8 cellular contexts compared by ENCODE assay signal in genomic region chr3:9397331-9397910, GRCh38. TPM values are rescaled to one million over a fixed set of nuclear protein-coding genes. Genes with fewer than 3 reads are reported as not detected.
DNase-seq lines count a peak whose midpoint lies in the region; ATAC-seq and TF ChIP-seq lines count a peak whose summit lies in the region.

Gene SETD5, plus strand, starts transcription at chr3:9397615. Its CDS starts 31,324 bp downstream, at chr3:9428939.

- peaks cover 58 to 68% (median 63%) of the 10 kb centered on the region in 3 donors for H3K4me1 Mint-ChIP-seq in naive B cell
- peaks cover 67% of the 10 kb centered on the region for H3K4me1 Mint-ChIP-seq in stimulated activated memory B cell treated with anti-CD40 and anti-IgM and Interleukin-4, amounts not matched to agents 10 μg/mL and 1 μg/mL and 100 μg/mL, for 72 hours

- H3F3A ChIP-seq in DOHH2 (ENCODE audit: control insufficient read depth, insufficient read depth) = peaks cover 7% of the 10 kb centered on the region; the same call in 1 of the 2 replicates
- peaks cover 68% of the 10 kb centered on the region for H3F3A ChIP-seq in GM23248 (ENCODE audit: insufficient read depth)

- H3K27ac ChIP-seq in DOHH2 (ENCODE audit: low read depth, low read length) (peak within 1 kb of the TSS; percentile 85), GM23248 (peak within 1 kb of the TSS; percentile 99), Karpas-422 (ENCODE audit: low read length) (peak within 1 kb of the TSS; percentile 87)

- H3K4me3 Mint-ChIP-seq in naive B cell = peak within 1 kb of the TSS; percentile 95 to 100 (median 99)
- peak within 1 kb of the TSS; percentile 98 for H3K4me3 Mint-ChIP-seq in stimulated activated memory B cell treated with anti-CD40 and anti-IgM and Interleukin-4, amounts not matched to agents 10 μg/mL and 1 μg/mL and 100 μg/mL, for 72 hours

- TF ChIP-seq CTCF in DOHH2 (IDR thresholded peaks at IDR 0.05; ENCODE audit: low read depth, low read length, poor library complexity, severe bottlenecking) = no peak

- H3K4me2 ChIP-seq in DOHH2 (ENCODE audit: low read length) (peak within 1 kb of the TSS; percentile 87), GM23248 (ENCODE audit: unreplicated experiment) (peak within 1 kb of the TSS; percentile 86), Karpas-422 (ENCODE audit: low read depth, low read length, poor library complexity, severe bottlenecking) (peak within 1 kb of the TSS; percentile 94)

- 0 to 3% methylated on average over 8 to 44 of the region's 64 CpGs for WGBS in GM23248 (ENCODE audit: low coverage in 1 of 2, low lambda C conversion rate in 2 of 2, missing lambda C conversion rate in 2 of 2), 2 experiments

- peaks cover 0 to 8% of the 10 kb centered on the region in 2 donors for H3K36me3 Mint-ChIP-seq in naive B cell
- H3K36me3 Mint-ChIP-seq in stimulated activated memory B cell treated with anti-CD40 and anti-IgM and Interleukin-4, amounts not matched to agents 10 μg/mL and 1 μg/mL and 100 μg/mL, for 72 hours = peaks cover 33% of the 10 kb centered on the region

- peak within 1 kb of the TSS; percentile 92 for H3K4me3 ChIP-seq in DOHH2 (ENCODE audit: low read length)
- peak within 1 kb of the TSS; percentile 95 for H3K4me3 ChIP-seq in GM23248
- H3K4me3 ChIP-seq in Karpas-422 (ENCODE audit: low read length) = peak within 1 kb of the TSS; percentile 96

- ATAC-seq in naive B cell (ENCODE audit: low read depth in 2 of 2) = peak; percentile 66 to 67
- ATAC-seq in stimulated activated memory B cell treated with anti-CD40 and anti-IgM and Interleukin-4, amounts not matched to agents 10 μg/mL and 1 μg/mL and 100 μg/mL, for 72 hours = peak; percentile 87

- DNase-seq in GM23248 = peak; percentile 99
- DNase-seq in Karpas-422 = peak; percentile 99
- peak; percentile 96 for DNase-seq in RPMI7951 (ENCODE audit: low read depth)
- peak; percentile 99 to 100 for DNase-seq in activated T-helper 1 cell treated with anti-CD3 and anti-CD28 coated beads, Interleukin-2, amount 50 U/mL, for 16 hours (ENCODE audit: low read depth in 1 of 2, low spot score in 1 of 2)
- DNase-seq in fibroblast of gingiva (ENCODE audit: low read depth) = peak; percentile 98
- peak; percentile 99 for DNase-seq in naive B cell

- peak within 1 kb of the TSS; percentile 99 to 100 (median 99) for H3K27ac Mint-ChIP-seq in naive B cell
- H3K27ac Mint-ChIP-seq in stimulated activated memory B cell treated with anti-CD40 and anti-IgM and Interleukin-4, amounts not matched to agents 10 μg/mL and 1 μg/mL and 100 μg/mL, for 72 hours = peak within 1 kb of the TSS; percentile 96

- in situ Hi-C loops in GM23248 (cut with MboI) = no loop called here

- H3K27me3 Mint-ChIP-seq in naive B cell = no peaks in the 10 kb centered on the region
- no peaks in the 10 kb centered on the region for H3K27me3 Mint-ChIP-seq in stimulated activated memory B cell treated with anti-CD40 and anti-IgM and Interleukin-4, amounts not matched to agents 10 μg/mL and 1 μg/mL and 100 μg/mL, for 72 hours

- H3K9me3 ChIP-seq in DOHH2 (ENCODE audit: control insufficient read depth, insufficient read depth, low read length) = no peaks in the 10 kb centered on the region
- H3K9me3 ChIP-seq in GM23248 (ENCODE audit: low read depth) = no peaks in the 10 kb centered on the region
- no peaks in the 10 kb centered on the region for H3K9me3 ChIP-seq in Karpas-422 (ENCODE audit: low read length)

- peaks cover 89% of the 10 kb centered on the region for H3K79me2 ChIP-seq in DOHH2 (ENCODE audit: control insufficient read depth, low read length)
- peaks cover 85% of the 10 kb centered on the region for H3K79me2 ChIP-seq in GM23248 (ENCODE audit: insufficient read depth)
- peaks cover 88% of the 10 kb centered on the region for H3K79me2 ChIP-seq in Karpas-422 (ENCODE audit: low read length)

- peak within 1 kb of the TSS; percentile 100 for H3K9ac ChIP-seq in GM23248
- peak within 1 kb of the TSS; percentile 97 for H3K9ac ChIP-seq in Karpas-422 (ENCODE audit: low read length)

- H3K9me2 ChIP-seq in DOHH2 (replicated peaks; ENCODE audit: control insufficient read depth, low read length) (no peaks in the 10 kb centered on the region), GM23248 (ENCODE audit: insufficient read depth) (no peaks in the 10 kb centered on the region), Karpas-422 (replicated peaks; ENCODE audit: insufficient read depth, low read length) (no peaks in the 10 kb centered on the region)

- no peak within 1 kb of the TSS for H2AFZ ChIP-seq in GM23248
- no peak within 1 kb of the TSS for H2AFZ ChIP-seq in Karpas-422 (ENCODE audit: low read length)

- H4K20me1 ChIP-seq in DOHH2 (ENCODE audit: control insufficient read depth, insufficient read depth, low read depth, low read length) (peaks cover 56% of the 10 kb centered on the region), GM23248 (ENCODE audit: insufficient read depth) (peaks cover 24% of the 10 kb centered on the region), Karpas-422 (ENCODE audit: insufficient read depth, low read depth, low read length) (peaks cover 71% of the 10 kb centered on the region)

- H3K9me3 Mint-ChIP-seq in naive B cell = no peaks in the 10 kb centered on the region
- H3K9me3 Mint-ChIP-seq in stimulated activated memory B cell treated with anti-CD40 and anti-IgM and Interleukin-4, amounts not matched to agents 10 μg/mL and 1 μg/mL and 100 μg/mL, for 72 hours = no peaks in the 10 kb centered on the region

- H3K27me3 ChIP-seq in DOHH2 (ENCODE audit: control insufficient read depth, low read length) = no peaks in the 10 kb centered on the region
- H3K27me3 ChIP-seq in GM23248 (replicated peaks; ENCODE audit: insufficient read depth) = no peaks in the 10 kb centered on the region
- no peaks in the 10 kb centered on the region for H3K27me3 ChIP-seq in Karpas-422 (ENCODE audit: low read length)

- H3K36me3 ChIP-seq in DOHH2 (ENCODE audit: control insufficient read depth, low read length) = peaks cover 70% of the 10 kb centered on the region
- peaks cover 27% of the 10 kb centered on the region for H3K36me3 ChIP-seq in GM23248 (ENCODE audit: low read depth)
- H3K36me3 ChIP-seq in Karpas-422 (ENCODE audit: insufficient read depth, low read length) = peaks cover 30% of the 10 kb centered on the region

- H3K4me1 ChIP-seq in DOHH2 (ENCODE audit: control insufficient read depth, low read length) (peaks cover 60% of the 10 kb centered on the region), GM23248 (ENCODE audit: insufficient read depth) (peaks cover 56% of the 10 kb centered on the region), Karpas-422 (ENCODE audit: low read length) (peaks cover 59% of the 10 kb centered on the region)

RNA-seq across cellular contexts. Expression of gene SETD5, which starts in this region (rescaled TPM):
- total RNA-seq in GM23248 (2014; rRNA removed; shearing (Covaris generic)) = 45.0 and 62.0 TPM in 2 replicates
- polyA plus RNA-seq in GM23248 (2016; fragmentation: Nextera tagmentation; extraction: Ambion mirVana) = 31.7 and 35.0 TPM in 2 replicates
- 72.4 and 111 TPM in 2 replicates for total RNA-seq in Karpas-422 (2014; rRNA removed; shearing (Covaris generic); ENCODE audit: low replicate concordance)
- 56.8 and 58.4 TPM in 2 replicates for total RNA-seq in RPMI7951 (2014; rRNA removed; shearing (Covaris generic))
- polyA plus RNA-seq in naive B cell (ENCODE audit: low read depth in 6 of 6) = 10 to 100 TPM; 26.9 to 80.7 (median 42.5) TPM

Comparison
In these comparisons a context has a peak if more than half of its experiments do, and no peak if none do; other contexts are left out.
1. Peak in every context shown above with its lines: DNase-seq, ATAC-seq, H3K4me3 ChIP-seq and H3K27ac ChIP-seq.